In the genomic region with DNA sequence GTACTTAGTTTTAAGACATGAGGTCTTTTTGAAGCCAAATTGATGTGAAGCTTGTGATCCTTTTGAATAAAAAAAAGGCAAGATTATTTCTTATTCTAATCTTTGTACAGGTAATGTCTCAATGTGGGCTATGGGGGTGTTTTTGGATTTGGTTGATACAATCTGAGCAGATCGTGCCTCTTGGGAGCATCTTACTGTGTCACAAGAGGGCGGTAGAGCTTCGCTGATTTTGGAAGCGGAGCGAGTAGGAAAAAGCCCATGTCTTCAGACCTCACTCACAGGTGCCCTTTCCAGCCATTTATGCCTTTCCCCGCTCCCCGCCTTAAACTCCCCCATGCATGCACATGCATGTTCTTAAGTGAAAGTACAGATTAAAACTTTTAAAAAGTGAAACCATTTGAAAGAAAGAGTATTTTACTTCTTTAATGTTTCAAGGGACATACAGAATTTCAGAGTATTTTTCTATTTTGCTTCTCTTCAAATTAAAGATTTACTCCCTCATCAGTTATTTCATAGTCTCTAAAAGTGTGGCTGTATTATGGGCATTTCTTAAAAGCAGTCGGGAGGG, we compare ENCODE assay signal across 1 cellular context.
TF ChIP-seq lines count a peak whose summit lies in the region.

No MANE protein-coding gene starts in this region.

TF ChIP-seq in GM12878, 131 proteins besides CTCF, POLR2A, EP300 and RAD21:
- TF ChIP-seq IRF4 (IDR thresholded peaks at IDR 0.05; ENCODE audit: low read depth, low read length), result 0 out of 2 replicates have a peak, but pooled peaks have one; percentile 30
- no peak for TF ChIP-seq YBX1 (IDR thresholded peaks at IDR 0.05)
- TF ChIP-seq MEF2B (IDR thresholded peaks at IDR 0.05; ENCODE audit: partially characterized antibody, poor library complexity, severe bottlenecking), result peak; percentile 60
- peak; percentile 67; the same call in 1 of the 2 replicates for TF ChIP-seq YY1 (IDR thresholded peaks at IDR 0.05; ENCODE audit: low read depth, low read length)
- peak; percentile 93 for TF ChIP-seq SMC3 (IDR thresholded peaks at IDR 0.05; ENCODE audit: borderline replicate concordance, low read length)
